Comparison of ENCODE assay signal across 2 cellular contexts in the genomic region with DNA sequence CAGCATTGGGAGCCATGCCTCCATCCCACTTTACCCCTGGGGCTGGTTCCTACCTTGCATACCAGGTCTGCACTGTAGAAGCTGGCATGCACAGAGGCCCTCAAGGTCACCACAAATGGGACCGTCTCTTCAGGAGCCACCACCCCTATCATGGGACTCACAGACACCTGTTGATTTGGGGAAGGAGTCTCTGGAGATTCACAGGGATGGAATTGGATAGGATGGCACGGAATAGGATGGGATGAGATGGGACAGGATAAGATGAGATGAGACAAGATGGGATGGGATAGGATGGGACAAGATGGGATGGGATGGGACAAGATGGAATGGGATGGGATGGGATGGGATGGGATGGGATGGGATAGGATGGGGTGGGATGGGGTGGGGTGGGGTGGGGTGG.
TF ChIP-seq lines count a peak whose summit lies in the region.

No MANE protein-coding gene starts in this region.

TF ChIP-seq in HepG2, 621 proteins besides CTCF, POLR2A, EP300 and RAD21:
- TF ChIP-seq HNRNPK (IDR thresholded peaks at IDR 0.05; ENCODE audit: low read depth, low read length, poor library complexity, severe bottlenecking): peak; percentile 56
- no peak for TF ChIP-seq FOXO1 (CRISPR knock-in tag; IDR thresholded peaks at IDR 0.05)
- TF ChIP-seq, protein P1, sequence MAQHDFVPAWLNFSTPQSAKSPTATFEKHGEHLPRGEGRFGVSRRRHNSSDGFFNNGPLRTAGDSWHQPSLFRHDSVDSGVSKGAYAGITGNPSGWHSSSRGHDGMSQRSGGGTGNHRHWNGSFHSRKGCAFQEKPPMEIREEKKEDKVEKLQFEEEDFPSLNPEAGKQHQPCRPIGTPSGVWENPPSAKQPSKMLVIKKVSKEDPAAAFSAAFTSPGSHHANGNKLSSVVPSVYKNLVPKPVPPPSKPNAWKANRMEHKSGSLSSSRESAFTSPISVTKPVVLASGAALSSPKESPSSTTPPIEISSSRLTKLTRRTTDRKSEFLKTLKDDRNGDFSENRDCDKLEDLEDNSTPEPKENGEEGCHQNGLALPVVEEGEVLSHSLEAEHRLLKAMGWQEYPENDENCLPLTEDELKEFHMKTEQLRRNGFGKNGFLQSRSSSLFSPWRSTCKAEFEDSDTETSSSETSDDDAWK (CRISPR knock-in tag; IDR thresholded peaks at IDR 0.05): no peak
TF ChIP-seq in HepG2: peak in this region for 1.

TF ChIP-seq in HEK293, 187 proteins besides CTCF, POLR2A, EP300 and RAD21:
- TF ChIP-seq TCF7L2 (IDR thresholded peaks at IDR 0.05; ENCODE audit: borderline replicate concordance, low read depth, low read length) (no peak), SCRT2 (tag by site-specific recombination; IDR thresholded peaks at IDR 0.05) (peak; percentile 86), SCRT1 (tag by site-specific recombination; IDR thresholded peaks at IDR 0.05; ENCODE audit: borderline replicate concordance) (peak; percentile 82), ZNF510 (tag by site-specific recombination; IDR thresholded peaks at IDR 0.05; ENCODE audit: insufficient replicate concordance) (no peak)
- TF ChIP-seq, protein P2, sequence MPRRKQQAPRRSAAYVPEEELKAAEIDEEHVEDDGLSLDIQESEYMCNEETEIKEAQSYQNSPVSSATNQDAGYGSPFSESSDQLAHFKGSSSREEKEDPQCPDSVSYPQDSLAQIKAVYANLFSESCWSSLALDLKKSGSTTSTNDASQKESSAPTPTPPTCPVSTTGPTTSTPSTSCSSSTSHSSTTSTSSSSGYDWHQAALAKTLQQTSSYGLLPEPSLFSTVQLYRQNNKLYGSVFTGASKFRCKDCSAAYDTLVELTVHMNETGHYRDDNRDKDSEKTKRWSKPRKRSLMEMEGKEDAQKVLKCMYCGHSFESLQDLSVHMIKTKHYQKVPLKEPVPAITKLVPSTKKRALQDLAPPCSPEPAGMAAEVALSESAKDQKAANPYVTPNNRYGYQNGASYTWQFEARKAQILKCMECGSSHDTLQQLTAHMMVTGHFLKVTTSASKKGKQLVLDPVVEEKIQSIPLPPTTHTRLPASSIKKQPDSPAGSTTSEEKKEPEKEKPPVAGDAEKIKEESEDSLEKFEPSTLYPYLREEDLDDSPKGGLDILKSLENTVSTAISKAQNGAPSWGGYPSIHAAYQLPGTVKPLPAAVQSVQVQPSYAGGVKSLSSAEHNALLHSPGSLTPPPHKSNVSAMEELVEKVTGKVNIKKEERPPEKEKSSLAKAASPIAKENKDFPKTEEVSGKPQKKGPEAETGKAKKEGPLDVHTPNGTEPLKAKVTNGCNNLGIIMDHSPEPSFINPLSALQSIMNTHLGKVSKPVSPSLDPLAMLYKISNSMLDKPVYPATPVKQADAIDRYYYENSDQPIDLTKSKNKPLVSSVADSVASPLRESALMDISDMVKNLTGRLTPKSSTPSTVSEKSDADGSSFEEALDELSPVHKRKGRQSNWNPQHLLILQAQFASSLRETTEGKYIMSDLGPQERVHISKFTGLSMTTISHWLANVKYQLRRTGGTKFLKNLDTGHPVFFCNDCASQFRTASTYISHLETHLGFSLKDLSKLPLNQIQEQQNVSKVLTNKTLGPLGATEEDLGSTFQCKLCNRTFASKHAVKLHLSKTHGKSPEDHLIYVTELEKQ (tag by site-specific recombination; IDR thresholded peaks at IDR 0.05; ENCODE audit: borderline replicate concordance): no peak
